Comparison of ENCODE assay signal across 15 cellular contexts in genomic region chr21:29904359-29905282, GRCh38. TPM values are rescaled to one million over a fixed set of nuclear protein-coding genes. Genes with fewer than 3 reads are reported as not detected.
DNase-seq lines count a peak whose midpoint lies in the region; ATAC-seq, FAIRE-seq and TF ChIP-seq lines count a peak whose summit lies in the region.
"Had no signal": no experiment of that assay in that cellular context is flagged by ENCODE, and none has a peak within 500 bp of the region (broad histone marks: within the 10 kb centered on the region; RNA-seq: fewer than 3 reads in every experiment).

No MANE protein-coding gene starts in this region.

- H3K18ac ChIP-seq in neuronal stem cell (ENCODE audit: low read length), result no peak overlapping the region

- no peak overlapping the region for H2BK15ac ChIP-seq in neuronal stem cell (ENCODE audit: low read length)

- H2AFZ ChIP-seq in GM23338 (peak overlapping the region; percentile 94), neuronal stem cell (ENCODE audit: low read length) (peak overlapping the region; percentile 56)

- no peaks in the 10 kb centered on the region for H3K9me3 ChIP-seq in neuronal stem cell (replicated peaks in 1 of 2; ENCODE audit: control insufficient read depth in 2 of 2, insufficient read depth in 1 of 2, low read depth in 1 of 2, low read length in 2 of 2)
- H3K9me3 ChIP-seq: esophagus muscularis mucosa had no signal

- no peak overlapping the region for H4K8ac ChIP-seq in neuronal stem cell (ENCODE audit: low read depth, low read length)

- no peaks in the 10 kb centered on the region; the same call in 2 of the 3 replicates for H3K36me3 Mint-ChIP-seq in GM23338 (ENCODE audit: low read depth)
- no peaks in the 10 kb centered on the region for H3K36me3 Mint-ChIP-seq in natural killer cell treated with Interleukin-12 subunit alpha and Interleukin-12 subunit beta and Interleukin-15 and Interleukin-18, amount 100 ng/mL, for 72 hours

- H3K4me3 ChIP-seq in GM23338, result no peak overlapping the region
- H3K4me3 ChIP-seq in epithelial cell of esophagus (ENCODE audit: low read length), result no peak overlapping the region
- H3K4me3 ChIP-seq in neuronal stem cell (ENCODE audit: low read length in 2 of 2), result no peak overlapping the region
- H3K4me3 ChIP-seq: esophagus muscularis mucosa had no signal

- no peak overlapping the region for H2BK120ac ChIP-seq in neuronal stem cell (ENCODE audit: low read depth, low read length)

- H3F3A ChIP-seq in GM23338 (replicated peaks; ENCODE audit: low read depth), result no peaks in the 10 kb centered on the region

- peaks cover 12% of the 10 kb centered on the region for H3K9me3 Mint-ChIP-seq in GM23338
- H3K9me3 Mint-ChIP-seq in natural killer cell treated with Interleukin-12 subunit alpha and Interleukin-12 subunit beta and Interleukin-15 and Interleukin-18, amount 100 ng/mL, for 72 hours, result peaks cover 13% of the 10 kb centered on the region

- no peaks in the 10 kb centered on the region for H3K79me2 ChIP-seq in GM23338 (replicated peaks; ENCODE audit: insufficient read depth)

- peak; percentile 60 for ATAC-seq in GM23338
- no peak for ATAC-seq in natural killer cell treated with Interleukin-12 subunit alpha and Interleukin-12 subunit beta and Interleukin-15 and Interleukin-18, amount 100 ng/mL, for 72 hours
- ATAC-seq: stimulated activated naive CD8-positive, alpha-beta T cell treated with anti-CD3 and anti-CD28 coated beads, Interleukin-15, Interleukin-2, amounts not matched to agents 100 U/mL and 50 U/mL, for 24 hours had no signal

- no peak overlapping the region for H3K23ac ChIP-seq in neuronal stem cell (ENCODE audit: low read depth, low read length, poor library complexity)

- WGBS in neuronal stem cell (ENCODE audit: extremely low coverage in 2 of 2, insufficient read length in 2 of 2, insufficient replicate concordance in 1 of 2), 2 donors, result no CpG with 5 or more reads among the region's 11 CpGs

- H2BK5ac ChIP-seq in neuronal stem cell (ENCODE audit: low read length), result no peak overlapping the region

- no peak overlapping the region for H3K4me2 ChIP-seq in GM23338
- no peak overlapping the region for H3K4me2 ChIP-seq in neuronal stem cell (ENCODE audit: insufficient read depth, low read length, poor library complexity, severe bottlenecking)

- no peak for FAIRE-seq in HTR-8/SVneo (lab: Jason Lieb, UNC)
- FAIRE-seq: GM12892, RCC 7860 had no signal

- no peaks in the 10 kb centered on the region for H4K20me1 ChIP-seq in GM23338 (replicated peaks; ENCODE audit: insufficient read depth)

- DNase-seq in GM23338 (ENCODE audit: low spot score) (peak; percentile 17), RPMI8226 (peak; percentile 7), epithelial cell of esophagus (ENCODE audit: low read depth) (peak; percentile 69), neuronal stem cell (ENCODE audit: low spot score) (no peak), HTR-8/SVneo (ENCODE audit: insufficient read length, low spot score) (no peak), glomerular visceral epithelial cell (ENCODE audit: extremely low spot score) (no peak)
- DNase-seq in stimulated activated naive CD4-positive, alpha-beta T cell (lab: John Stamatoyannopoulos, UW), result no peak
- DNase-seq in natural killer cell treated with Interleukin-12 subunit alpha and Interleukin-12 subunit beta and Interleukin-15 and Interleukin-18, amount 100 ng/mL, for 72 hours (ENCODE audit: low spot score), result no peak
- DNase-seq: activated naive CD4-positive, alpha-beta T cell treated with Interleukin-2 at 50 U/mL for 16 hours; central memory CD4-positive, alpha-beta T cell; stimulated activated naive CD8-positive, alpha-beta T cell treated with anti-CD3 and anti-CD28 coated beads, Interleukin-15, Interleukin-2, amounts not matched to agents 100 U/mL and 50 U/mL, for 24 hours had no signal

- H3K4me1 Mint-ChIP-seq in GM23338, result no peaks in the 10 kb centered on the region; the same call in 2 of the 3 replicates
- H3K4me1 Mint-ChIP-seq in natural killer cell treated with Interleukin-12 subunit alpha and Interleukin-12 subunit beta and Interleukin-15 and Interleukin-18, amount 100 ng/mL, for 72 hours (ENCODE audit: low read depth in 2 of 2), result no peaks in the 10 kb centered on the region

- no peaks in the 10 kb centered on the region for H3K9me2 ChIP-seq in GM23338 (ENCODE audit: insufficient read depth)

- no peaks in the 10 kb centered on the region for H3K4me1 ChIP-seq in GM23338 (ENCODE audit: insufficient read depth)
- no peaks in the 10 kb centered on the region for H3K4me1 ChIP-seq in neuronal stem cell (ENCODE audit: control insufficient read depth in 2 of 2, insufficient read depth in 1 of 2, low read depth in 1 of 2, low read length in 2 of 2)
- H3K4me1 ChIP-seq: esophagus muscularis mucosa had no signal

- H3K14ac ChIP-seq in neuronal stem cell (ENCODE audit: low read length), result no peak overlapping the region

- no peak overlapping the region for H3K9ac ChIP-seq in neuronal stem cell (ENCODE audit: low read depth, low read length, poor library complexity)

- H3K27me3 ChIP-seq in GM23338 (ENCODE audit: insufficient read depth) (no peaks in the 10 kb centered on the region), neuronal stem cell (ENCODE audit: control insufficient read depth in 3 of 3, insufficient read depth in 3 of 3, low read depth in 1 of 3, low read length in 3 of 3) (no peaks in the 10 kb centered on the region)
- H3K27me3 ChIP-seq: esophagus muscularis mucosa had no signal

- H3K27ac ChIP-seq in GM23338 (ENCODE audit: low read depth), result no peak overlapping the region
- no peak overlapping the region for H3K27ac ChIP-seq in neuronal stem cell (replicated peaks; ENCODE audit: low read length)
- H3K27ac ChIP-seq: esophagus muscularis mucosa, HL-60 had no signal

- no peaks in the 10 kb centered on the region for H3K79me1 ChIP-seq in neuronal stem cell (ENCODE audit: low read depth, low read length)

- H3K36me3 ChIP-seq in GM23338 (ENCODE audit: insufficient read depth) (no peaks in the 10 kb centered on the region), neuronal stem cell (replicated peaks in 1 of 2; ENCODE audit: control insufficient read depth in 2 of 2, insufficient read depth in 2 of 2, low read length in 2 of 2) (no peaks in the 10 kb centered on the region)
- H3K36me3 ChIP-seq: esophagus muscularis mucosa had no signal

- H3K4me3 Mint-ChIP-seq in GM23338, result no peak overlapping the region
- H3K4me3 Mint-ChIP-seq in natural killer cell treated with Interleukin-12 subunit alpha and Interleukin-12 subunit beta and Interleukin-15 and Interleukin-18, amount 100 ng/mL, for 72 hours, result no peak overlapping the region

- no peak overlapping the region for H2AK5ac ChIP-seq in neuronal stem cell (ENCODE audit: low read depth, low read length)

- H3K27ac Mint-ChIP-seq in GM23338, result no peak overlapping the region
- H3K27ac Mint-ChIP-seq in natural killer cell treated with Interleukin-12 subunit alpha and Interleukin-12 subunit beta and Interleukin-15 and Interleukin-18, amount 100 ng/mL, for 72 hours, result no peak overlapping the region

- no peak overlapping the region for H4K91ac ChIP-seq in neuronal stem cell (ENCODE audit: low read depth, low read length, poor library complexity)

- peak in 1 of 2 experiments; percentile 28; a peak in 2 of 4 replicates for TF ChIP-seq CTCF in GM23338 (conservative IDR thresholded peaks at IDR 0.05; ENCODE audit: low read depth in 2 of 2)
- no peak for TF ChIP-seq CTCF in epithelial cell of esophagus (IDR thresholded peaks at IDR 0.05; ENCODE audit: insufficient read depth, low read depth, low read length, missing control alignments)

- H2BK12ac ChIP-seq in neuronal stem cell (ENCODE audit: low read length), result no peak overlapping the region

- H3K27me3 Mint-ChIP-seq in GM23338 (ENCODE audit: insufficient read depth, low read depth, poor library complexity), result peaks cover 5% of the 10 kb centered on the region
- no peaks in the 10 kb centered on the region for H3K27me3 Mint-ChIP-seq in natural killer cell treated with Interleukin-12 subunit alpha and Interleukin-12 subunit beta and Interleukin-15 and Interleukin-18, amount 100 ng/mL, for 72 hours

- H3K4ac ChIP-seq in neuronal stem cell (ENCODE audit: low read length), result no peak overlapping the region

TF ChIP-seq in GM23338, 12 proteins besides CTCF, POLR2A, EP300 and RAD21:
- TF ChIP-seq STAT1 (IDR thresholded peaks at IDR 0.05; ENCODE audit: unreplicated experiment) (no peak), ETS1 (IDR thresholded peaks at IDR 0.05) (no peak), ZNF114 (CRISPR knock-in tag; IDR thresholded peaks at IDR 0.05) (no peak), POLR2AphosphoS5 (IDR thresholded peaks at IDR 0.05; ENCODE audit: low read depth) (no peak), EZH2phosphoT487 (IDR thresholded peaks at IDR 0.05; ENCODE audit: unreplicated experiment) (no peak), EZH2 (IDR thresholded peaks at IDR 0.05; ENCODE audit: low read depth, unreplicated experiment) (no peak), NANOG (IDR thresholded peaks at IDR 0.05; ENCODE audit: borderline replicate concordance) (no peak)

RNA-seq across cellular contexts. Expression of gene GRIK1, which starts 35.2 kb away (rescaled TPM):
- total RNA-seq in GM23338 (2014; rRNA removed; shearing (Covaris generic)), result 0.23 and 0.42 TPM in 2 replicates
- polyA plus RNA-seq in GM23338 (2016; fragmentation: Nextera tagmentation; extraction: Ambion mirVana), result 0.18 TPM in 1 of 2 replicates, not detected in the other
- 0.85 TPM for polyA plus RNA-seq in neuronal stem cell (2013, experiment 1 of 2)
- polyA plus RNA-seq in neuronal stem cell (2013, experiment 2 of 2), result 0.86 TPM
- total RNA-seq in natural killer cell treated with Interleukin-12 subunit alpha and Interleukin-12 subunit beta and Interleukin-15 and Interleukin-18, amount 100 ng/mL, for 72 hours, result not detected

Comparison
In these comparisons a context has a peak if more than half of its experiments do, and no peak if none do; other contexts are left out.
1. DNase-seq: peak in GM23338 (single experiment), RPMI8226 (single experiment) and epithelial cell of esophagus (single experiment); none in neuronal stem cell (single experiment), HTR-8/SVneo (single experiment), glomerular visceral epithelial cell (single experiment), stimulated activated naive CD4-positive, alpha-beta T cell (0 of 6) and natural killer cell treated with Interleukin-12 subunit alpha and Interleukin-12 subunit beta and Interleukin-15 and Interleukin-18, amount 100 ng/mL, for 72 hours (single experiment).